9 cellular contexts compared by ENCODE assay signal in genomic region chr17:81710514-81711308, GRCh38. TPM values are rescaled to one million over a fixed set of nuclear protein-coding genes. Genes with fewer than 3 reads are reported as not detected.
DNase-seq lines count a peak whose midpoint lies in the region; ATAC-seq and TF ChIP-seq lines count a peak whose summit lies in the region.
"Had no signal": no experiment of that assay in that cellular context is flagged by ENCODE, and none has a peak within 500 bp of the region (broad histone marks: within the 10 kb centered on the region; RNA-seq: fewer than 3 reads in every experiment).

No MANE protein-coding gene starts in this region.

- H3K79me2 ChIP-seq in DND-41 (ENCODE audit: insufficient read depth, low read length): peaks cover 38% of the 10 kb centered on the region

- intact Hi-C loops in upper lobe of right lung (cut with DNase I): no loop called here

- no peak for ATAC-seq in DND-41 (ENCODE audit: insufficient read depth, low read depth)
- ATAC-seq in upper lobe of right lung: no peak
- no peak for ATAC-seq in HG03520 (IDR thresholded peaks at IDR 0.05; ENCODE audit: unreplicated experiment)

- H3K27me3 ChIP-seq in DND-41 (ENCODE audit: insufficient read depth, low read length, poor library complexity) (no peaks in the 10 kb centered on the region), upper lobe of right lung (no peaks in the 10 kb centered on the region)
- H3K27me3 ChIP-seq: SJSA1 had no signal

- peak overlapping the region; percentile 93 for H3K9ac ChIP-seq in DND-41 (ENCODE audit: low read depth, low read length)

- H3K4me3 ChIP-seq in DND-41 (ENCODE audit: low read depth in 1 of 2, low read length in 2 of 2) (peak overlapping the region in 1 of 2 experiments; percentile 96; a peak in 2 of 4 replicates), upper lobe of right lung (peak overlapping the region; percentile 75)

- H3K27ac ChIP-seq in DND-41 (ENCODE audit: low read length) (peak overlapping the region; percentile 0; the same call in 1 of the 2 replicates), upper lobe of right lung (no peak overlapping the region)
- H3K27ac ChIP-seq: SJSA1 had no signal

- DNase-seq in DND-41 (no peak), Kasumi-1 (lab: John Stamatoyannopoulos, UW) (peak; percentile 87 to 89), iris pigment epithelial cell (ENCODE audit: low read depth) (peak; percentile 53), upper lobe of right lung (no peak), T-helper 9 cell (no peak), mucosa of gallbladder (ENCODE audit: low spot score) (no peak)
- DNase-seq in activated T-cell treated with anti-CD3 and anti-CD28 coated beads, Interleukin-2, amount 50 U/mL, for 48 hours: peak; percentile 47 to 50

- H3K4me1 ChIP-seq in DND-41 (ENCODE audit: insufficient read depth, low read length): peaks cover 44% of the 10 kb centered on the region
- peaks cover 25% of the 10 kb centered on the region for H3K4me1 ChIP-seq in upper lobe of right lung

- H3K9me3 ChIP-seq in DND-41 (ENCODE audit: insufficient read depth, low read length, severe bottlenecking): no peaks in the 10 kb centered on the region
- H3K9me3 ChIP-seq in upper lobe of right lung: no peaks in the 10 kb centered on the region

- no peak overlapping the region for H2AFZ ChIP-seq in DND-41 (ENCODE audit: low read depth, low read length)

- H4K20me1 ChIP-seq in DND-41 (ENCODE audit: insufficient read depth, low read length): peaks cover 44% of the 10 kb centered on the region

- H3K4me2 ChIP-seq in DND-41 (ENCODE audit: insufficient read depth, low read length): peak overlapping the region; percentile 99

- peaks cover 42% of the 10 kb centered on the region for H3K36me3 ChIP-seq in DND-41 (ENCODE audit: insufficient read depth, low read length)
- peaks cover 19% of the 10 kb centered on the region for H3K36me3 ChIP-seq in upper lobe of right lung

- no peak for TF ChIP-seq CTCF in DND-41 (IDR thresholded peaks at IDR 0.05; ENCODE audit: borderline replicate concordance, extremely low read depth, low read length, poor library complexity, severe bottlenecking)
- no peak for TF ChIP-seq CTCF in upper lobe of right lung (IDR thresholded peaks at IDR 0.05)

RNA-seq across cellular contexts. Expression of gene SLC25A10, which starts 1.4 kb away (rescaled TPM):
- total RNA-seq in upper lobe of right lung (6.3 TPM), mucosa of gallbladder (34.1 TPM)

RNA-seq across cellular contexts. Expression of gene MRPL12, which starts 7.5 kb away (rescaled TPM):
- 40.3 TPM for total RNA-seq in upper lobe of right lung
- 48.6 TPM for total RNA-seq in mucosa of gallbladder

RNA-seq across cellular contexts. Expression of gene HGS, which starts 26.9 kb away (rescaled TPM):
- total RNA-seq in upper lobe of right lung: 88.3 TPM
- total RNA-seq in mucosa of gallbladder: 137 TPM

RNA-seq across cellular contexts. Expression of gene ARL16, which starts 27.1 kb away (rescaled TPM):
- 19.5 TPM for total RNA-seq in upper lobe of right lung
- 37.6 TPM for total RNA-seq in mucosa of gallbladder

RNA-seq across cellular contexts. Expression of gene CCDC137, which starts 44.2 kb away (rescaled TPM):
- total RNA-seq in upper lobe of right lung (13.7 TPM), mucosa of gallbladder (20.3 TPM)

Comparison
In these comparisons a context has a peak if more than half of its experiments do, and no peak if none do; other contexts are left out.
1. DNase-seq: peak in Kasumi-1 (2 of 2), activated T-cell treated with anti-CD3 and anti-CD28 coated beads, Interleukin-2, amount 50 U/mL, for 48 hours (2 of 2) and iris pigment epithelial cell (single experiment); none in DND-41 (single experiment), upper lobe of right lung (single experiment), T-helper 9 cell (single experiment) and mucosa of gallbladder (single experiment).